ENCODE assay signal across 29 cellular contexts in the genomic region with DNA sequence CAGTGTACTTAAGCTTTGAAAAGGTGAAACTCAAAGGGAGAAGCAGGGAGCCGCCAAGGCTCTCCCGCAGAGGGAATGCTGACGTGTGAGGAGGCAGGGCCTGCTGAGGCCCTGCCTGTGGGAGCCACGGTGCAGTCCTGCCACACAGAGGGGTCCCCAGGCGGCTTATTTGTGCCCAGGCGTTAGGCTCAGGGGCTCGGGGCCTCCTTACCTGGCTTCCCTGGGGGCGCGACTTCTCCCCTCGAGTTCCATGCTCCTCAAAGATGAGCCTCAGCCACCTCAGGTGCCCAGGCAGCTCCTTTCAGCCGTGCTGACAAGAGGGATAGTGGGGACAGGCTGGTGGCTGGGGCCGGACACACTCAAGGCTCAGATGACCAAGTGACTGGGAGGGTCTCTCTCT. TPM values are rescaled to one million over a fixed set of nuclear protein-coding genes. Genes with fewer than 3 reads are reported as not detected.
A peak's percentile ranks its signal among the peaks of the same experiment; 100 is the strongest.
DNase-seq lines count a peak whose midpoint lies in the region; ATAC-seq, FAIRE-seq and TF ChIP-seq lines count a peak whose summit lies in the region.
"Had no signal": no experiment of that assay in that cellular context is flagged by ENCODE, and none has a peak within 500 bp of the region (broad histone marks: within the 10 kb centered on the region; RNA-seq: fewer than 3 reads in every experiment).

No MANE protein-coding gene starts in this region.

- TF ChIP-seq CTCF in HepG2 (CRISPR knock-in tag; IDR thresholded peaks at IDR 0.05): no peak

- no peaks in the 10 kb centered on the region for H3K36me3 Mint-ChIP-seq in activated CD8-positive, alpha-beta memory T cell treated with anti-CD3 and anti-CD28 coated beads, Interleukin-2, amount 10 ng/mL, durations not matched to agents 7 days and 5 days
- H3K36me3 Mint-ChIP-seq: CD4-positive, alpha-beta memory T cell had no signal

- no peak overlapping the region for H3K4ac ChIP-seq in neuronal stem cell (ENCODE audit: low read length)

- WGBS in HepG2 (ENCODE audit: low lambda C conversion rate): 28% methylated on average over 7 of the region's 12 CpGs
- no CpG with 5 or more reads among the region's 12 CpGs for WGBS in neuronal stem cell (ENCODE audit: extremely low coverage in 2 of 2, insufficient read length in 2 of 2, insufficient replicate concordance in 1 of 2), 2 donors

- no peak for ATAC-seq in activated CD8-positive, alpha-beta memory T cell treated with anti-CD3 and anti-CD28 coated beads, Interleukin-2, amount 10 ng/mL, durations not matched to agents 7 days and 5 days
- peak; percentile 52 for ATAC-seq in HepG2
- no peak for ATAC-seq in left cardiac atrium
- no peak for ATAC-seq in HG03571 (IDR thresholded peaks at IDR 0.05; ENCODE audit: unreplicated experiment)
- ATAC-seq in HG02678 (IDR thresholded peaks at IDR 0.05; ENCODE audit: unreplicated experiment): no peak
- ATAC-seq: GM12878 had no signal

- CTCF ChIA-PET in activated CD8-positive, alpha-beta memory T cell treated with anti-CD3 and anti-CD28 coated beads, Interleukin-2, amount 10 ng/mL, durations not matched to agents 7 days and 5 days (lab: Charles Lee): no interaction called here
- CTCF ChIA-PET in HepG2 (lab: Yijun Ruan, JAX; ENCODE audit: low intra/inter-chr PET ratio, low total read pairs): no interaction called here

- TF ChIP-seq EP300 in HepG2 (IDR thresholded peaks at IDR 0.05; ENCODE audit: low read depth in 2 of 2, low read length in 2 of 2): no peak
- TF ChIP-seq EP300 in HepG2 (CRISPR knock-in tag; IDR thresholded peaks at IDR 0.05; ENCODE audit: borderline replicate concordance): no peak

- TF ChIP-seq POLR2A in HepG2 (IDR thresholded peaks at IDR 0.05; ENCODE audit: insufficient read depth in 1 of 2, low read depth in 2 of 2, low read length in 2 of 2): no peak

- H3K14ac ChIP-seq in neuronal stem cell (ENCODE audit: low read length): no peak overlapping the region

- H3K36me3 ChIP-seq in HepG2 (replicated peaks in 1 of 2; ENCODE audit: control insufficient read depth in 1 of 2, insufficient read depth in 2 of 2, low read length in 2 of 2) (no peaks in the 10 kb centered on the region), neuronal stem cell (replicated peaks in 1 of 2; ENCODE audit: control insufficient read depth in 2 of 2, insufficient read depth in 2 of 2, low read length in 2 of 2) (no peaks in the 10 kb centered on the region)
- H3K36me3 ChIP-seq: SJSA1 had no signal

- H2AK5ac ChIP-seq in neuronal stem cell (ENCODE audit: low read depth, low read length): peak overlapping the region; percentile 96

- no peak overlapping the region for H4K91ac ChIP-seq in neuronal stem cell (ENCODE audit: low read depth, low read length, poor library complexity)

- H3K9me3 ChIP-seq in HepG2 (ENCODE audit: low read length): no peaks in the 10 kb centered on the region
- H3K9me3 ChIP-seq in neuronal stem cell (replicated peaks in 1 of 2; ENCODE audit: control insufficient read depth in 2 of 2, insufficient read depth in 1 of 2, low read depth in 1 of 2, low read length in 2 of 2): peaks cover 0 to 10% of the 10 kb centered on the region in 2 donors
- H3K9me3 ChIP-seq: SJSA1 had no signal

- no peak overlapping the region for H3K4me3 Mint-ChIP-seq in activated CD8-positive, alpha-beta memory T cell treated with anti-CD3 and anti-CD28 coated beads, Interleukin-2, amount 10 ng/mL, durations not matched to agents 7 days and 5 days
- H3K4me3 Mint-ChIP-seq: CD4-positive, alpha-beta memory T cell had no signal

- H3K23ac ChIP-seq in neuronal stem cell (ENCODE audit: low read depth, low read length, poor library complexity): no peak overlapping the region

- H3K79me2 ChIP-seq in HepG2 (ENCODE audit: insufficient read depth, low read length): no peaks in the 10 kb centered on the region

- H2BK5ac ChIP-seq in neuronal stem cell (ENCODE audit: low read length): peak overlapping the region; percentile 87

- in situ Hi-C loops in HepG2 (cut with HindIII; ENCODE audit: extremely low pct_ligation_motif_present, low pct_unique_long_range_greater_than_20kb): no loop called here

- H3K18ac ChIP-seq in neuronal stem cell (ENCODE audit: low read length): peak overlapping the region; percentile 89

- H2BK120ac ChIP-seq in neuronal stem cell (ENCODE audit: low read depth, low read length): no peak overlapping the region

- H3K4me2 ChIP-seq in HepG2 (ENCODE audit: low read depth, low read length) (no peak overlapping the region), neuronal stem cell (ENCODE audit: insufficient read depth, low read length, poor library complexity, severe bottlenecking) (no peak overlapping the region)
- H3K4me2 ChIP-seq: PC-9 had no signal

- peak; percentile 38 for DNase-seq in activated CD8-positive, alpha-beta memory T cell treated with anti-CD3 and anti-CD28 coated beads for 24 hours
- DNase-seq in activated CD8-positive, alpha-beta memory T cell treated with anti-CD3 and anti-CD28 coated beads, Interleukin-2, amount 10 ng/mL, durations not matched to agents 7 days and 5 days: no peak
- no peak for DNase-seq in HepG2 (ENCODE audit: low spot score)
- DNase-seq in neuronal stem cell (ENCODE audit: low spot score): no peak
- no peak for DNase-seq in left cardiac atrium
- DNase-seq: C1 segment of cervical spinal cord; CD4-positive, alpha-beta memory T cell; COR-L47; DMS79; EL; GDM1; GOT3; HCEC 1CT; NCI-H1092; NCI-H1417 treated with DMSO at 0.1 percent for 48 hours; NCI-H1694 treated with DMSO at 0.1 percent for 48 hours; NCI-H2081; NCI-H2227 treated with DMSO at 0.1 percent for 48 hours; NCI-H526 treated with DMSO at 0.1 percent for 48 hours; PC-9; Right ventricle myocardium superior; RPMI8226 had no signal

- H2AFZ ChIP-seq in HepG2 (ENCODE audit: low read length) (no peak overlapping the region), neuronal stem cell (ENCODE audit: low read length) (no peak overlapping the region)
- H2AFZ ChIP-seq: PC-9 had no signal

- peak overlapping the region; percentile 41 for H2BK12ac ChIP-seq in neuronal stem cell (ENCODE audit: low read length)

- no peaks in the 10 kb centered on the region for H3K27me3 Mint-ChIP-seq in activated CD8-positive, alpha-beta memory T cell treated with anti-CD3 and anti-CD28 coated beads, Interleukin-2, amount 10 ng/mL, durations not matched to agents 7 days and 5 days

- no peak overlapping the region for H3K4me3 ChIP-seq in HepG2 (replicated peaks in 1 of 3; ENCODE audit: insufficient read depth in 1 of 3, low read depth in 2 of 3, low read length in 3 of 3)
- H3K4me3 ChIP-seq in neuronal stem cell (ENCODE audit: low read length in 2 of 2): no peak overlapping the region
- H3K4me3 ChIP-seq: GM12878, PC-9, SJSA1 had no signal

- BruUV-seq in HepG2 (replicated peaks; lab: Mats Ljungman, UMichigan): no TSS peak

- POLR2A ChIA-PET in HepG2 (lab: Yijun Ruan, JAX): no interaction called here

- no peaks in the 10 kb centered on the region for H3K4me1 Mint-ChIP-seq in activated CD8-positive, alpha-beta memory T cell treated with anti-CD3 and anti-CD28 coated beads, Interleukin-2, amount 10 ng/mL, durations not matched to agents 7 days and 5 days
- H3K4me1 Mint-ChIP-seq: CD4-positive, alpha-beta memory T cell had no signal

- H3K79me1 ChIP-seq in neuronal stem cell (ENCODE audit: low read depth, low read length): no peaks in the 10 kb centered on the region

- peak overlapping the region; percentile 7 for H2BK15ac ChIP-seq in neuronal stem cell (ENCODE audit: low read length)

- H3K9ac ChIP-seq in HepG2 (ENCODE audit: insufficient read depth, low read depth, low read length) (no peak overlapping the region), neuronal stem cell (ENCODE audit: low read depth, low read length, poor library complexity) (peak overlapping the region; percentile 70)

- intact Hi-C loops in HepG2 (cut with micrococcal nuclease; ENCODE audit: unreplicated experiment): no loop called here
- intact Hi-C loops in left cardiac atrium (cut with DNase I): no loop called here

- H4K8ac ChIP-seq in neuronal stem cell (ENCODE audit: low read depth, low read length): no peak overlapping the region

- no peak overlapping the region for H3K27ac Mint-ChIP-seq in activated CD8-positive, alpha-beta memory T cell treated with anti-CD3 and anti-CD28 coated beads, Interleukin-2, amount 10 ng/mL, durations not matched to agents 7 days and 5 days
- H3K27ac Mint-ChIP-seq: CD4-positive, alpha-beta memory T cell had no signal

- TF ChIP-seq RAD21 in HepG2 (CRISPR knock-in tag; IDR thresholded peaks at IDR 0.05): no peak

- no peaks in the 10 kb centered on the region for H4K20me1 ChIP-seq in HepG2 (ENCODE audit: insufficient read depth, low read length)

- no peaks in the 10 kb centered on the region for H3K9me3 Mint-ChIP-seq in activated CD8-positive, alpha-beta memory T cell treated with anti-CD3 and anti-CD28 coated beads, Interleukin-2, amount 10 ng/mL, durations not matched to agents 7 days and 5 days (ENCODE audit: low read depth)

- H3K27ac ChIP-seq in HepG2 (ENCODE audit: extremely low read length, insufficient read depth, low read length) (no peak overlapping the region), neuronal stem cell (replicated peaks; ENCODE audit: low read length) (no peak overlapping the region)
- H3K27ac ChIP-seq: HL-60, PC-9, SJSA1 had no signal

- no peaks in the 10 kb centered on the region for H3K4me1 ChIP-seq in HepG2 (ENCODE audit: insufficient read depth, low read length)
- peaks cover 0 to 7% of the 10 kb centered on the region in 2 donors for H3K4me1 ChIP-seq in neuronal stem cell (ENCODE audit: control insufficient read depth in 2 of 2, insufficient read depth in 1 of 2, low read depth in 1 of 2, low read length in 2 of 2)
- H3K4me1 ChIP-seq: SJSA1 had no signal

- H3K27me3 ChIP-seq in HepG2 (ENCODE audit: control insufficient read depth in 1 of 2, insufficient read depth in 2 of 2, low read length in 2 of 2) (peaks cover 2 to 51% of the 10 kb centered on the region in 2 experiments; a peak in 3 of 5 replicates), neuronal stem cell (ENCODE audit: control insufficient read depth in 3 of 3, insufficient read depth in 3 of 3, low read depth in 1 of 3, low read length in 3 of 3) (no peaks in the 10 kb centered on the region)
- H3K27me3 ChIP-seq: SJSA1 had no signal

- no peak for FAIRE-seq in HepG2 (lab: Jason Lieb, UNC)
- FAIRE-seq: GM12878 had no signal

RNA-seq across cellular contexts. Expression of a gene that starts 2.2 kb away (rescaled TPM):
- total RNA-seq in activated CD8-positive, alpha-beta memory T cell treated with anti-CD3 and anti-CD28 coated beads, Interleukin-2, amount 10 ng/mL, durations not matched to agents 7 days and 5 days: not detected
- total RNA-seq in HepG2 (2016; rRNA removed; fragmentation: Illumina TruSeq; extraction: Trizol): not detected in 2 replicates
- total RNA-seq in HepG2 (2016; cell fraction: cytosol; rRNA removed; fragmentation: Illumina TruSeq; extraction: Trizol; ENCODE audit: low read depth): not detected in 2 replicates
- not detected in 2 replicates for total RNA-seq in HepG2 (2016; cell fraction: insoluble cytoplasmic fraction; rRNA removed; fragmentation: Illumina TruSeq; extraction: Trizol)
- not detected in 2 replicates for total RNA-seq in HepG2 (2016; cell fraction: membrane; rRNA removed; fragmentation: Illumina TruSeq; extraction: Trizol)
- not detected in 2 replicates for total RNA-seq in HepG2 (2016; cell fraction: nucleus; rRNA removed; fragmentation: Illumina TruSeq; extraction: Trizol)
- not detected in 2 replicates for polyA plus RNA-seq in HepG2 (2011; rRNA removed)
- polyA plus RNA-seq in HepG2 (2011; cell fraction: cytosol; rRNA removed): not detected in 2 replicates
- polyA plus RNA-seq in HepG2 (2011; cell fraction: nucleus; rRNA removed): not detected in 2 replicates
- polyA plus RNA-seq in HepG2 (2012): not detected in 2 replicates
- polyA plus RNA-seq in HepG2 (2016; cell fraction: cytosol; fragmentation: Illumina TruSeq; extraction: Trizol; ENCODE audit: low read depth): not detected in 2 replicates
- not detected in 2 replicates for polyA plus RNA-seq in HepG2 (2016; cell fraction: insoluble cytoplasmic fraction; fragmentation: Illumina TruSeq; extraction: Trizol; ENCODE audit: low read depth)
- not detected in 2 replicates for polyA plus RNA-seq in HepG2 (2016; cell fraction: membrane; fragmentation: Illumina TruSeq; extraction: Trizol; ENCODE audit: low read depth)
- polyA plus RNA-seq in HepG2 (2016; cell fraction: nucleus; fragmentation: Illumina TruSeq; extraction: Trizol; ENCODE audit: insufficient read depth, low read depth): not detected in 2 replicates
- polyA minus RNA-seq in HepG2 (2011; rRNA and poly(A)+ RNA removed; ENCODE audit: low replicate concordance): not detected in 2 replicates
- polyA minus RNA-seq in HepG2 (2011; cell fraction: cytosol; rRNA and poly(A)+ RNA removed): not detected in 2 replicates
- polyA minus RNA-seq in HepG2 (2011; cell fraction: nucleus; rRNA and poly(A)+ RNA removed): not detected in 2 replicates
- polyA plus RNA-seq in neuronal stem cell (2013, experiment 1 of 2): 5.8 TPM
- polyA plus RNA-seq in neuronal stem cell (2013, experiment 2 of 2): 5.1 TPM
- total RNA-seq in left cardiac atrium: under 1 TPM; 0.34 to 0.44 TPM
- total RNA-seq: A172; CD4-positive, alpha-beta memory T cell; GM12878; NCI-H460; PC-9; SJSA1 had no signal
- polyA plus RNA-seq: CD4-positive, alpha-beta memory T cell; GM12878 had no signal
